37 cellular contexts compared by ENCODE assay signal in the genomic region with DNA sequence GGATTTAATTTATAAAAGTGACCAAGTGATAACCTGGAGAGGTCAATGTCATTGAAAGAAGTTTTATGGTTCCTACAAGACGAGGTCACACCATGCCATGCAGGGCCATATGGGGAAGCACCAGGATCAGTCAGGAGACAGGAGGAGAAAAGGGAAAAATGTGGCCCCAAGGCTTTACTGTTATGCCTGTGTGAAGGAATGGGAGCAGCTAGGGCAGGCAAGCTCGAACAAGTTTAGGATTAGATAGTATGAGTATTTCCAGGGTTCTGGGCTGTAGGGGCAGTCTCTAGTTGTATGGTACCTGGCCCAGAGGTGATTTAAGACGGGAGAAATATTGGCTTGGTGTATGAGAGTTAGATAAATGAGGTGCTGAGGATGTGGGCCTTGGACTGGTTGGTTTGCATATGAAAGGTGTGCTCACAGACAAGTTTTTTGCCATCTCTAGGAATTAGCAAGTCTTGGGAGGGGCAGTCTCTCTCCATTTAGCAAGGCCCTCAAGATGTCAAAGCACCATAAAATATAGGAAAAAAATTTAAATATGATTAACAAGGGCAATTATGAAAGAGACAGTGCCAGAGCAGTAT. TPM values are rescaled to one million over a fixed set of nuclear protein-coding genes. Genes with fewer than 3 reads are reported as not detected.
"Had no signal": no experiment of that assay in that cellular context is flagged by ENCODE, and none has a peak within 500 bp of the region (broad histone marks: within the 10 kb centered on the region; RNA-seq: fewer than 3 reads in every experiment).

No MANE protein-coding gene starts in this region.

- DNase-seq: activated CD4-positive, alpha-beta memory T cell treated with anti-CD3 and anti-CD28 coated beads, Interleukin-2, amount 10 ng/mL, durations not matched to agents 7 days and 5 days; activated CD4-positive, alpha-beta T cell treated with anti-CD3 and anti-CD28 coated beads for 1 hour; activated CD4-positive, alpha-beta T cell treated with anti-CD3 and anti-CD28 coated beads for 48 hours; activated CD4-positive, CD25-positive, alpha-beta regulatory T cell; activated CD8-positive, alpha-beta memory T cell treated with anti-CD3 and anti-CD28 coated beads for 24 hours; activated CD8-positive, alpha-beta memory T cell treated with anti-CD3 and anti-CD28 coated beads, Interleukin-2, amount 10 ng/mL, durations not matched to agents 7 days and 5 days; activated CD8-positive, alpha-beta memory T cell treated with anti-CD3 and anti-CD28 coated beads, Interleukin-2, amount 50 U/mL, for 48 hours; activated effector memory CD4-positive, alpha-beta T cell treated with anti-CD3 and anti-CD28 coated beads, Interleukin-2, amount 50 U/mL, for 16 hours; activated naive CD4-positive, alpha-beta T cell; activated naive CD4-positive, alpha-beta T cell treated with anti-CD3 and anti-CD28 coated beads, Interleukin-2, amount 50 U/mL, for 16 hours; activated naive CD8-positive, alpha-beta T cell treated with anti-CD3 and anti-CD28 coated beads for 36 hours; activated T-cell treated with anti-CD3 and anti-CD28 coated beads, Interleukin-2, amount 50 U/mL, for 48 hours; amniotic stem cell; aorta; brain microvascular endothelial cell; IMR-90; Karpas-422; KBM-7; MG63; NCI-H1092; NCI-H1436 treated with DMSO at 0.1 percent for 48 hours; NCI-H1694 treated with DMSO at 0.1 percent for 48 hours; NCI-H2029; NCI-H510A; NCI-H526; NCI-H748 treated with DMSO at 0.1 percent for 48 hours; NK-92 treated with Interleukin-12 subunit alpha and Interleukin-12 subunit beta, amount 100 ng/mL, for 24 hours; PC-3; Peyer's patch; RPMI8226; SHP77 treated with DMSO at 0.1 percent for 48 hours; T-cell; T-helper 17 cell had no signal

- H3K27ac ChIP-seq: brain microvascular endothelial cell, Peyer's patch, VCaP had no signal

- H3K4me1 ChIP-seq: Peyer's patch had no signal

- ATAC-seq: activated CD8-positive, alpha-beta memory T cell treated with anti-CD3 and anti-CD28 coated beads, Interleukin-2, amount 10 ng/mL, durations not matched to agents 7 days and 5 days; activated T-helper 17 cell treated with anti-CD3 and anti-CD28 coated beads, Interleukin-2, amount 50 U/mL, for 72 hours; PC-3; SK-N-SH treated with all-trans-retinoic acid at 6 μM for 48 hours; T-cell; T-helper 17 cell had no signal

- H3K4me3 ChIP-seq: MG63, Peyer's patch had no signal

- H3K36me3 ChIP-seq: brain microvascular endothelial cell, MG63, Peyer's patch had no signal

- H3K9me3 ChIP-seq: MG63 had no signal

- H3K36me3 Mint-ChIP-seq: T-cell had no signal

- H3K27me3 ChIP-seq: brain microvascular endothelial cell, MG63, Peyer's patch had no signal

- H3K27ac Mint-ChIP-seq: activated CD4-positive, alpha-beta memory T cell treated with anti-CD3 and anti-CD28 coated beads, Interleukin-2, amount 10 ng/mL, durations not matched to agents 7 days and 5 days; activated CD8-positive, alpha-beta memory T cell treated with anti-CD3 and anti-CD28 coated beads, Interleukin-2, amount 10 ng/mL, durations not matched to agents 7 days and 5 days; activated naive CD8-positive, alpha-beta T cell treated with anti-CD3 and anti-CD28 coated beads for 36 hours; activated T-helper 17 cell treated with anti-CD3 and anti-CD28 coated beads, Interleukin-2, amount 50 U/mL, for 72 hours; T-cell; T-helper 17 cell had no signal

- H3K4me3 Mint-ChIP-seq: activated CD4-positive, alpha-beta memory T cell treated with anti-CD3 and anti-CD28 coated beads, Interleukin-2, amount 10 ng/mL, durations not matched to agents 7 days and 5 days; activated CD8-positive, alpha-beta memory T cell treated with anti-CD3 and anti-CD28 coated beads, Interleukin-2, amount 10 ng/mL, durations not matched to agents 7 days and 5 days; activated naive CD8-positive, alpha-beta T cell treated with anti-CD3 and anti-CD28 coated beads for 36 hours; activated T-helper 17 cell treated with anti-CD3 and anti-CD28 coated beads, Interleukin-2, amount 50 U/mL, for 72 hours; T-cell; T-helper 17 cell had no signal

- H3K4me1 Mint-ChIP-seq: activated CD4-positive, alpha-beta memory T cell treated with anti-CD3 and anti-CD28 coated beads, Interleukin-2, amount 10 ng/mL, durations not matched to agents 7 days and 5 days; activated CD8-positive, alpha-beta memory T cell treated with anti-CD3 and anti-CD28 coated beads, Interleukin-2, amount 10 ng/mL, durations not matched to agents 7 days and 5 days; activated naive CD8-positive, alpha-beta T cell treated with anti-CD3 and anti-CD28 coated beads for 36 hours; activated T-helper 17 cell treated with anti-CD3 and anti-CD28 coated beads, Interleukin-2, amount 50 U/mL, for 72 hours; T-cell; T-helper 17 cell had no signal

RNA-seq across cellular contexts. Expression of a gene that starts 36.3 kb away (rescaled TPM):
- total RNA-seq: activated CD4-positive, alpha-beta memory T cell treated with anti-CD3 and anti-CD28 coated beads, Interleukin-2, amount 10 ng/mL, durations not matched to agents 7 days and 5 days; activated CD8-positive, alpha-beta memory T cell treated with anti-CD3 and anti-CD28 coated beads, Interleukin-2, amount 10 ng/mL, durations not matched to agents 7 days and 5 days; IMR-90; PC-3; Peyer's patch; SK-MEL-5; T-cell; T-helper 17 cell had no signal
- polyA plus RNA-seq: IMR-90 had no signal
